8 cellular contexts compared by ENCODE assay signal in genomic region chr11:36411202-36411640, GRCh38.
DNase-seq lines count a peak whose midpoint lies in the region; ATAC-seq and TF ChIP-seq lines count a peak whose summit lies in the region.

No MANE protein-coding gene starts in this region.

- H3K27ac ChIP-seq in vagina, result peak overlapping the region; percentile 27

- H3K36me3 Mint-ChIP-seq in glutamatergic neuron (ENCODE audit: unreplicated experiment), result no peaks in the 10 kb centered on the region

- no peak overlapping the region for H3K4me3 Mint-ChIP-seq in glutamatergic neuron (ENCODE audit: unreplicated experiment)

- TF ChIP-seq CTCF in GM10266 (IDR thresholded peaks at IDR 0.05; ENCODE audit: control insufficient read depth, insufficient read depth, low read depth, missing control alignments), result no peak
- TF ChIP-seq CTCF in vagina (IDR thresholded peaks at IDR 0.05), result no peak
- TF ChIP-seq CTCF in glutamatergic neuron (IDR thresholded peaks at IDR 0.05; ENCODE audit: partially characterized antibody, unreplicated experiment), result no peak
- TF ChIP-seq CTCF in BE2C (IDR thresholded peaks at IDR 0.05; ENCODE audit: low read depth, low read length), result no peak

- H3K27me3 ChIP-seq in vagina, result no peaks in the 10 kb centered on the region
- H3K27me3 ChIP-seq in BE2C, result no peaks in the 10 kb centered on the region

- peaks cover 4% of the 10 kb centered on the region for H3K4me1 Mint-ChIP-seq in glutamatergic neuron (ENCODE audit: low read depth, unreplicated experiment)

- TF ChIP-seq POLR2A in vagina (IDR thresholded peaks at IDR 0.05), result no peak

- DNase-seq in GM10266 (ENCODE audit: extremely low spot score), result peak; percentile 32
- peak; percentile 91 to 98 for DNase-seq in NOMO-1 (lab: John Stamatoyannopoulos, UW; ENCODE audit: unreplicated experiment in 2 of 2)
- peak; percentile 38 for DNase-seq in left cardiac atrium
- no peak for DNase-seq in vagina (ENCODE audit: extremely low spot score in 2 of 2)
- DNase-seq in glutamatergic neuron, result no peak
- DNase-seq in kidney glomerular epithelial cell (lab: John Stamatoyannopoulos, UW), result no peak
- no peak for DNase-seq in BE2C

- H3K4me3 ChIP-seq in vagina, result no peak overlapping the region
- no peak overlapping the region for H3K4me3 ChIP-seq in BE2C (ENCODE audit: low read depth, low read length)

- H3K9me3 ChIP-seq in vagina (no peaks in the 10 kb centered on the region), BE2C (no peaks in the 10 kb centered on the region)

- H3K4me1 ChIP-seq in vagina (peaks cover 22% of the 10 kb centered on the region), BE2C (no peaks in the 10 kb centered on the region)

- H3K36me3 ChIP-seq in vagina (no peaks in the 10 kb centered on the region), BE2C (no peaks in the 10 kb centered on the region)

- ATAC-seq in GM21723 (IDR thresholded peaks at IDR 0.05; ENCODE audit: unreplicated experiment) (peak; percentile 71), left cardiac atrium (peak; percentile 78 to 79)

- H3K9me3 Mint-ChIP-seq in glutamatergic neuron (ENCODE audit: unreplicated experiment), result no peaks in the 10 kb centered on the region

- no peaks in the 10 kb centered on the region for H3K27me3 Mint-ChIP-seq in glutamatergic neuron (ENCODE audit: unreplicated experiment)

- no peak overlapping the region for H3K27ac Mint-ChIP-seq in glutamatergic neuron (ENCODE audit: unreplicated experiment)

- intact Hi-C loops in left cardiac atrium (cut with DNase I), result no loop called here
- intact Hi-C loops in vagina (cut with DNase I), result no loop called here

Comparison
In these comparisons a context has a peak if more than half of its experiments do, and no peak if none do; other contexts are left out.
1. DNase-seq: peak in GM10266 (single experiment), NOMO-1 (2 of 2) and left cardiac atrium (single experiment); none in vagina (0 of 2), glutamatergic neuron (single experiment), kidney glomerular epithelial cell (single experiment) and BE2C (single experiment).